ENCODE assay signal across 1 cellular context in genomic region chr12:55955344-55955743, GRCh38.
TF ChIP-seq lines count a peak whose summit lies in the region.

No MANE protein-coding gene starts in this region.

TF ChIP-seq in IMR-90, 13 proteins besides CTCF, POLR2A, EP300 and RAD21:
- TF ChIP-seq FOS (IDR thresholded peaks at IDR 0.05; ENCODE audit: low read depth, low read length) (no peak), USF2 (IDR thresholded peaks at IDR 0.05; ENCODE audit: low read depth, low read length) (no peak), RCOR1 (IDR thresholded peaks at IDR 0.05; ENCODE audit: insufficient replicate concordance, low read length) (no peak), ELK1 (IDR thresholded peaks at IDR 0.05; ENCODE audit: borderline replicate concordance, low read depth, low read length) (no peak), MXI1 (IDR thresholded peaks at IDR 0.05; ENCODE audit: borderline replicate concordance, low read depth, low read length) (no peak), NFE2L2 (IDR thresholded peaks at IDR 0.05; ENCODE audit: low read depth, low read length) (no peak), CHD1 (IDR thresholded peaks at IDR 0.05; ENCODE audit: low read depth, low read length) (no peak)
